9 cellular contexts compared by ENCODE assay signal in the genomic region with DNA sequence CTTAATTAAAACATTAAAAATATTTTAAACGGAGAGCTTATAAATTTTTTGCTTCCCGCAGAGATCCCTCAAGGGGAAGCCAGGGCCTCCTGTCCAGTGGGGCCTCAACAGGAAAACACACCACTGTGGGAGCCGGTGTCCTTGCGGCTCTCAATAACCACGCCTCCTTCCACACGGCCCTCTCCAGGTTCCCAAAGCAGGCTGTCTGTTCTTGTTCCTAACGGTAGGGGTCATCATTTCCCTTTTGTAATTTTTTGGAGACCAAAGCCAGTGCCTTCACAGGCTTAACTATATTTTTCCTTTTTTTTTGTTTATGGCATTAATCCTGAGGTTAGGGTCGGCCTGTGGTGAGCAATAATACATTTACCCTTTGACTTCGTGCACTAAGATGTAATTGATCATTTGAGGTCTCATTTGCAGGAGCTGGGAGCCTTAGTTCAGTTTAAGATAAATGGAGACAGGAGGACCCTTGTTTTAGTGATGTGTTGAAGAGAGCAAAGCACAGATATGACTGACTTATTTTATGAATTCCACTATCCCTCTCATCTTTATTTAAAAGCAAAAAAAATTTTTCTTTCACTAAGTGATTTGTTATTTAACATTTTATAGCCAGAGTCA.
DNase-seq lines count a peak whose midpoint lies in the region; TF ChIP-seq lines count a peak whose summit lies in the region.
"Had no signal": no experiment of that assay in that cellular context is flagged by ENCODE, and none has a peak within 500 bp of the region (broad histone marks: within the 10 kb centered on the region; RNA-seq: fewer than 3 reads in every experiment).

No MANE protein-coding gene starts in this region.

- no peak overlapping the region for H2AFZ ChIP-seq in GM23248

- H3K36me3 Mint-ChIP-seq in MCF 10A (ENCODE audit: insufficient read depth, unreplicated experiment): no peaks in the 10 kb centered on the region

- no peak overlapping the region for H3K27ac Mint-ChIP-seq in MCF 10A (ENCODE audit: low read depth, unreplicated experiment)

- peak; percentile 62 to 78 for DNase-seq in NCI-H524 (lab: John Stamatoyannopoulos, UW)
- no peak for DNase-seq in NCI-H524 treated with DMSO at 0.1 percent for 48 hours (lab: John Stamatoyannopoulos, UW)
- peak; percentile 83 for DNase-seq in GM23248
- peak; percentile 70 for DNase-seq in LoVo (ENCODE audit: low spot score)
- DNase-seq in Peyer's patch: peak in 2 of 3 donors; percentile 50 to 54
- DNase-seq in MCF 10A (ENCODE audit: unreplicated experiment): peak; percentile 78
- peak; percentile 79 for DNase-seq in islet precursor cell
- DNase-seq in stimulated activated CD4-positive, alpha-beta T cell treated with anti-CD3 and anti-CD28 coated beads, TNF-alpha, amount 100 ng/mL, for 24 hours (ENCODE audit: low read depth in 3 of 3): peak in 2 of 3 experiments; percentile 2 to 18

- H3K27me3 ChIP-seq in GM23248 (replicated peaks; ENCODE audit: insufficient read depth): no peaks in the 10 kb centered on the region
- H3K27me3 ChIP-seq in Peyer's patch: no peaks in the 10 kb centered on the region
- H3K27me3 ChIP-seq: BLaER1 treated with 17β-estradiol and CSF1 and Interleukin-3, amounts not matched to agents 10 nM and 100 nM had no signal

- H3K4me1 ChIP-seq in GM23248 (ENCODE audit: insufficient read depth) (no peaks in the 10 kb centered on the region), Peyer's patch (no peaks in the 10 kb centered on the region)

- BruUV-seq in MCF 10A (replicated peaks; lab: Mats Ljungman, UMichigan): no TSS peak

- in situ Hi-C loops in GM23248 (cut with MboI): loop anchor here (5.0 kb wide), 1 partner anchor 665 kb away; no protein-coding TSS in a partner anchor

- H3K9ac ChIP-seq in GM23248: no peak overlapping the region
- H3K9ac ChIP-seq: BLaER1 treated with 17β-estradiol and CSF1 and Interleukin-3, amounts not matched to agents 10 nM and 100 nM had no signal

- no peaks in the 10 kb centered on the region for H3K9me2 ChIP-seq in GM23248 (ENCODE audit: insufficient read depth)

- CTCF ChIA-PET in MCF 10A (lab: Yijun Ruan, JAX): interaction anchor here (0.6 to 6.9 kb wide), 47 partner anchors 9 to 1858 kb away, joined by 3 to 120 read pairs (median 4); no protein-coding TSS in a partner anchor

- H3K4me1 Mint-ChIP-seq in MCF 10A (ENCODE audit: insufficient read depth, unreplicated experiment): no peaks in the 10 kb centered on the region

- peak in 4 of 6 experiments; percentile 36 to 61 (median 47) for TF ChIP-seq CTCF in Peyer's patch (IDR thresholded peaks at IDR 0.05)
- peak; percentile 80 for TF ChIP-seq CTCF in MCF 10A (IDR thresholded peaks at IDR 0.05; ENCODE audit: unreplicated experiment)

- peaks cover 73% of the 10 kb centered on the region for H3K27me3 Mint-ChIP-seq in MCF 10A (ENCODE audit: insufficient read depth, unreplicated experiment)

- no peaks in the 10 kb centered on the region for H4K20me1 ChIP-seq in GM23248 (ENCODE audit: insufficient read depth)
- H4K20me1 ChIP-seq: BLaER1 treated with 17β-estradiol and CSF1 and Interleukin-3, amounts not matched to agents 10 nM and 100 nM had no signal

- intact Hi-C loops in MCF 10A (cut with micrococcal nuclease): loop anchor here (1.0 to 5.0 kb wide), 3 partner anchors 495 to 720 kb away; no protein-coding TSS in a partner anchor

- no peaks in the 10 kb centered on the region for H3F3A ChIP-seq in GM23248 (ENCODE audit: insufficient read depth)

- 0% methylated on average over 9 of the region's 9 CpGs for WGBS in GM23248 (ENCODE audit: low coverage in 1 of 2, low lambda C conversion rate in 2 of 2, missing lambda C conversion rate in 2 of 2), 2 experiments

- H3K4me2 ChIP-seq in GM23248 (ENCODE audit: unreplicated experiment): no peak overlapping the region

- no peaks in the 10 kb centered on the region for H3K9me3 Mint-ChIP-seq in MCF 10A (ENCODE audit: unreplicated experiment)

- POLR2A ChIA-PET in MCF 10A (lab: Yijun Ruan, JAX): interaction anchor here (1.0 kb wide), 1 partner anchor 663 kb away, joined by 3 read pairs; no protein-coding TSS in a partner anchor

- no peak overlapping the region for H3K4me3 Mint-ChIP-seq in MCF 10A (ENCODE audit: unreplicated experiment)

- no peak overlapping the region for H3K27ac ChIP-seq in GM23248
- no peak overlapping the region for H3K27ac ChIP-seq in Peyer's patch
- H3K27ac ChIP-seq: BLaER1 treated with 17β-estradiol and CSF1 and Interleukin-3, amounts not matched to agents 10 nM and 100 nM had no signal

- no peaks in the 10 kb centered on the region for H3K9me3 ChIP-seq in GM23248 (ENCODE audit: low read depth)
- H3K9me3 ChIP-seq in Peyer's patch: no peaks in the 10 kb centered on the region
- H3K9me3 ChIP-seq: BLaER1 treated with 17β-estradiol and CSF1 and Interleukin-3, amounts not matched to agents 10 nM and 100 nM had no signal

- no peak overlapping the region for H3K4me3 ChIP-seq in GM23248
- H3K4me3 ChIP-seq in Peyer's patch: no peak overlapping the region
- H3K4me3 ChIP-seq: BLaER1 treated with 17β-estradiol and CSF1 and Interleukin-3, amounts not matched to agents 10 nM and 100 nM had no signal

- no peaks in the 10 kb centered on the region for H3K79me2 ChIP-seq in GM23248 (ENCODE audit: insufficient read depth)

- H3K36me3 ChIP-seq in GM23248 (ENCODE audit: low read depth): no peaks in the 10 kb centered on the region
- H3K36me3 ChIP-seq in Peyer's patch: no peaks in the 10 kb centered on the region
- H3K36me3 ChIP-seq: BLaER1 treated with 17β-estradiol and CSF1 and Interleukin-3, amounts not matched to agents 10 nM and 100 nM had no signal

- no peak for TF ChIP-seq POLR2A in Peyer's patch (IDR thresholded peaks at IDR 0.05)
